ENCODE assay signal across 11 cellular contexts in genomic region chr20:50054626-50055511, GRCh38. TPM values are rescaled to one million over a fixed set of nuclear protein-coding genes. Genes with fewer than 3 reads are reported as not detected.
DNase-seq lines count a peak whose midpoint lies in the region; ATAC-seq and TF ChIP-seq lines count a peak whose summit lies in the region.
"Had no signal": no experiment of that assay in that cellular context is flagged by ENCODE, and none has a peak within 500 bp of the region (broad histone marks: within the 10 kb centered on the region; RNA-seq: fewer than 3 reads in every experiment).

No MANE protein-coding gene starts in this region.

- no peak overlapping the region for H3K27ac ChIP-seq in HEK293 (ENCODE audit: extremely low read depth, low read depth, low read length)

- H3K9me3 ChIP-seq in HEK293 (ENCODE audit: control insufficient read depth, insufficient read depth, low read depth, low read length), result no peaks in the 10 kb centered on the region

- ATAC-seq in GM21367 (IDR thresholded peaks at IDR 0.05; ENCODE audit: unreplicated experiment), result no peak
- ATAC-seq in activated CD4-positive, alpha-beta T cell treated with anti-CD3 and anti-CD28 coated beads for 36 hours, result no peak
- ATAC-seq: natural killer cell treated with Interleukin-12 subunit alpha and Interleukin-12 subunit beta and Interleukin-15 and Interleukin-18, amount 100 ng/mL, for 72 hours; stimulated activated effector memory CD8-positive, alpha-beta T cell treated with anti-CD3 and anti-CD28 coated beads, Interleukin-12 subunit alpha, Interleukin-12 subunit beta, amount 100 ng/mL, for 72 hours had no signal

- H3K36me3 Mint-ChIP-seq in brain, result no peaks in the 10 kb centered on the region
- H3K36me3 Mint-ChIP-seq in activated CD4-positive, alpha-beta T cell treated with anti-CD3 and anti-CD28 coated beads, Interleukin-2, amount 10 ng/mL, durations not matched to agents 24 days and 14 days (ENCODE audit: low read depth), result no peaks in the 10 kb centered on the region
- no peaks in the 10 kb centered on the region for H3K36me3 Mint-ChIP-seq in activated CD4-positive, alpha-beta T cell treated with anti-CD3 and anti-CD28 coated beads for 36 hours (ENCODE audit: low read depth)
- H3K36me3 Mint-ChIP-seq: natural killer cell treated with Interleukin-12 subunit alpha and Interleukin-12 subunit beta and Interleukin-15 and Interleukin-18, amount 100 ng/mL, for 72 hours; stimulated activated effector memory CD8-positive, alpha-beta T cell treated with anti-CD3 and anti-CD28 coated beads, Interleukin-12 subunit alpha, Interleukin-12 subunit beta, amount 100 ng/mL, for 72 hours had no signal

- no peak overlapping the region for H3K4me3 ChIP-seq in HEK293 (ENCODE audit: low read depth, low read length)

- POLR2A ChIA-PET in HEK293 (lab: Yijun Ruan, JAX), result no interaction called here
- POLR2A ChIA-PET in activated CD4-positive, alpha-beta T cell treated with anti-CD3 and anti-CD28 coated beads for 36 hours (lab: Charles Lee), result no interaction called here

- no peaks in the 10 kb centered on the region for H3K4me1 ChIP-seq in HEK293 (ENCODE audit: control insufficient read depth, insufficient read depth, low read length)

- TF ChIP-seq CTCF in HEK293 (tag by site-specific recombination; IDR thresholded peaks at IDR 0.05), result no peak
- TF ChIP-seq CTCF in brain (conservative IDR thresholded peaks at IDR 0.05), result no peak

- H3K27ac Mint-ChIP-seq in brain, result peak overlapping the region in 4 of 5 experiments; percentile 45 to 95 (median 70)
- H3K27ac Mint-ChIP-seq in activated CD4-positive, alpha-beta T cell treated with anti-CD3 and anti-CD28 coated beads, Interleukin-2, amount 10 ng/mL, durations not matched to agents 24 days and 14 days, result no peak overlapping the region
- H3K27ac Mint-ChIP-seq in activated CD4-positive, alpha-beta T cell treated with anti-CD3 and anti-CD28 coated beads for 36 hours, result no peak overlapping the region
- H3K27ac Mint-ChIP-seq: natural killer cell treated with Interleukin-12 subunit alpha and Interleukin-12 subunit beta and Interleukin-15 and Interleukin-18, amount 100 ng/mL, for 72 hours; stimulated activated effector memory CD8-positive, alpha-beta T cell treated with anti-CD3 and anti-CD28 coated beads, Interleukin-12 subunit alpha, Interleukin-12 subunit beta, amount 100 ng/mL, for 72 hours had no signal

- intact Hi-C loops in activated CD4-positive, alpha-beta T cell treated with anti-CD3 and anti-CD28 coated beads, Interleukin-2, amount 10 ng/mL, durations not matched to agents 24 days and 14 days (cut with micrococcal nuclease), result no loop called here
- intact Hi-C loops in activated CD4-positive, alpha-beta T cell treated with anti-CD3 and anti-CD28 coated beads for 36 hours (cut with DNase I, micrococcal nuclease), result no loop called here

- H3K4me3 Mint-ChIP-seq in brain, result peak overlapping the region in 2 of 5 experiments; percentile 45 to 55
- no peak overlapping the region for H3K4me3 Mint-ChIP-seq in activated CD4-positive, alpha-beta T cell treated with anti-CD3 and anti-CD28 coated beads, Interleukin-2, amount 10 ng/mL, durations not matched to agents 24 days and 14 days
- H3K4me3 Mint-ChIP-seq in activated CD4-positive, alpha-beta T cell treated with anti-CD3 and anti-CD28 coated beads for 36 hours, result no peak overlapping the region
- H3K4me3 Mint-ChIP-seq: natural killer cell treated with Interleukin-12 subunit alpha and Interleukin-12 subunit beta and Interleukin-15 and Interleukin-18, amount 100 ng/mL, for 72 hours; stimulated activated effector memory CD8-positive, alpha-beta T cell treated with anti-CD3 and anti-CD28 coated beads, Interleukin-12 subunit alpha, Interleukin-12 subunit beta, amount 100 ng/mL, for 72 hours had no signal

- CTCF ChIA-PET in HEK293 (lab: Yijun Ruan, JAX), result interaction anchor here (1.0 kb wide), 1 partner anchor 14 kb away, joined by 4 read pairs; no protein-coding TSS in a partner anchor
- CTCF ChIA-PET in activated CD4-positive, alpha-beta T cell treated with anti-CD3 and anti-CD28 coated beads for 36 hours (lab: Charles Lee), result interaction anchor here (1.2 kb wide), 1 partner anchor 17 kb away, joined by 5 read pairs; no protein-coding TSS in a partner anchor

- DNase-seq in kidney tubule cell (ENCODE audit: low spot score), result peak; percentile 92
- DNase-seq in smooth muscle cell of the brain vasculature (ENCODE audit: low read depth, low spot score), result peak; percentile 83
- no peak for DNase-seq in HuH-7 (ENCODE audit: low spot score)
- DNase-seq in activated CD4-positive, alpha-beta T cell treated with anti-CD3 and anti-CD28 coated beads, Interleukin-2, amount 10 ng/mL, durations not matched to agents 24 days and 14 days, result no peak
- DNase-seq in activated CD4-positive, alpha-beta T cell treated with anti-CD3 and anti-CD28 coated beads for 36 hours, result no peak
- DNase-seq: effector CD8-positive, alpha-beta T cell had no signal

- peaks cover 7% of the 10 kb centered on the region for H3K4me1 Mint-ChIP-seq in brain
- H3K4me1 Mint-ChIP-seq in activated CD4-positive, alpha-beta T cell treated with anti-CD3 and anti-CD28 coated beads, Interleukin-2, amount 10 ng/mL, durations not matched to agents 24 days and 14 days, result no peaks in the 10 kb centered on the region
- H3K4me1 Mint-ChIP-seq in activated CD4-positive, alpha-beta T cell treated with anti-CD3 and anti-CD28 coated beads for 36 hours, result no peaks in the 10 kb centered on the region
- H3K4me1 Mint-ChIP-seq: stimulated activated effector memory CD8-positive, alpha-beta T cell treated with anti-CD3 and anti-CD28 coated beads, Interleukin-12 subunit alpha, Interleukin-12 subunit beta, amount 100 ng/mL, for 72 hours had no signal

- no peaks in the 10 kb centered on the region for H3K36me3 ChIP-seq in HEK293 (ENCODE audit: control insufficient read depth in 2 of 2, insufficient read depth in 1 of 2, low read length in 2 of 2)

- H3K27me3 Mint-ChIP-seq in brain, result no peaks in the 10 kb centered on the region
- H3K27me3 Mint-ChIP-seq in activated CD4-positive, alpha-beta T cell treated with anti-CD3 and anti-CD28 coated beads, Interleukin-2, amount 10 ng/mL, durations not matched to agents 24 days and 14 days, result peaks cover 2% of the 10 kb centered on the region
- peaks cover 4% of the 10 kb centered on the region for H3K27me3 Mint-ChIP-seq in activated CD4-positive, alpha-beta T cell treated with anti-CD3 and anti-CD28 coated beads for 36 hours

- H3K9me3 Mint-ChIP-seq in brain, result peaks cover 0 to 9% (median 0%) of the 10 kb centered on the region in 5 experiments
- H3K9me3 Mint-ChIP-seq in activated CD4-positive, alpha-beta T cell treated with anti-CD3 and anti-CD28 coated beads, Interleukin-2, amount 10 ng/mL, durations not matched to agents 24 days and 14 days, result no peaks in the 10 kb centered on the region
- no peaks in the 10 kb centered on the region for H3K9me3 Mint-ChIP-seq in activated CD4-positive, alpha-beta T cell treated with anti-CD3 and anti-CD28 coated beads for 36 hours (ENCODE audit: low read depth)
- H3K9me3 Mint-ChIP-seq: natural killer cell treated with Interleukin-12 subunit alpha and Interleukin-12 subunit beta and Interleukin-15 and Interleukin-18, amount 100 ng/mL, for 72 hours; stimulated activated effector memory CD8-positive, alpha-beta T cell treated with anti-CD3 and anti-CD28 coated beads, Interleukin-12 subunit alpha, Interleukin-12 subunit beta, amount 100 ng/mL, for 72 hours had no signal

TF ChIP-seq in HEK293, 187 proteins besides CTCF, POLR2A, EP300 and RAD21:
- no peak for TF ChIP-seq SCRT2 (tag by site-specific recombination; IDR thresholded peaks at IDR 0.05)
- no peak for TF ChIP-seq ZSCAN16 (tag by site-specific recombination; IDR thresholded peaks at IDR 0.05)
- peak; percentile 57 for TF ChIP-seq ZIC2 (tag by site-specific recombination; IDR thresholded peaks at IDR 0.05)
- TF ChIP-seq GLIS1 (tag by site-specific recombination; IDR thresholded peaks at IDR 0.05), result peak; percentile 90
- no peak for TF ChIP-seq ZNF792 (tag by site-specific recombination; IDR thresholded peaks at IDR 0.05)
- TF ChIP-seq SALL2 (tag by site-specific recombination; IDR thresholded peaks at IDR 0.05; ENCODE audit: borderline replicate concordance), result no peak
- 0 out of 2 replicates have a peak, but pooled peaks have one; percentile 66 for TF ChIP-seq ZNF768 (tag by site-specific recombination; IDR thresholded peaks at IDR 0.05)
- no peak for TF ChIP-seq FEZF1 (tag by site-specific recombination; IDR thresholded peaks at IDR 0.05)
- TF ChIP-seq ZNF776 (tag by site-specific recombination; IDR thresholded peaks at IDR 0.05; ENCODE audit: borderline replicate concordance), result no peak
- TF ChIP-seq, protein P1, sequence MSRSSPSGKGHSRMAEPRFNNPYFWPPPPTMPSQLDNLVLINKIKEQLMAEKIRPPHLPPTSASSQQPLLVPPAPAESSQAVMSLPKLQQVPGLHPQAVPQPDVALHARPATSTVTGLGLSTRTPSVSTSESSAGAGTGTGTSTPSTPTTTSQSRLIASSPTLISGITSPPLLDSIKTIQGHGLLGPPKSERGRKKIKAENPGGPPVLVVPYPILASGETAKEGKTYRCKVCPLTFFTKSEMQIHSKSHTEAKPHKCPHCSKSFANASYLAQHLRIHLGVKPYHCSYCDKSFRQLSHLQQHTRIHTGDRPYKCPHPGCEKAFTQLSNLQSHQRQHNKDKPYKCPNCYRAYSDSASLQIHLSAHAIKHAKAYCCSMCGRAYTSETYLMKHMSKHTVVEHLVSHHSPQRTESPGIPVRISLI (tag by site-specific recombination; IDR thresholded peaks at IDR 0.05), result no peak

RNA-seq across cellular contexts. Expression of gene UBE2V1, which starts 58.1 kb away (rescaled TPM):
- polyA plus RNA-seq in brain (ENCODE audit: insufficient read depth, low read depth, low replicate concordance), result 166 TPM
- 142 and 153 TPM in 2 replicates for total RNA-seq in activated CD4-positive, alpha-beta T cell treated with anti-CD3 and anti-CD28 coated beads, Interleukin-2, amount 10 ng/mL, durations not matched to agents 24 days and 14 days
- total RNA-seq in activated CD4-positive, alpha-beta T cell treated with anti-CD3 and anti-CD28 coated beads for 36 hours, result 100 to 1,000 TPM; 177 to 265 TPM

Comparison
In these comparisons a context has a peak if more than half of its experiments do, and no peak if none do; other contexts are left out.
1. H3K27ac Mint-ChIP-seq: peak in brain (4 of 5); none in activated CD4-positive, alpha-beta T cell treated with anti-CD3 and anti-CD28 coated beads, Interleukin-2, amount 10 ng/mL, durations not matched to agents 24 days and 14 days (single experiment) and activated CD4-positive, alpha-beta T cell treated with anti-CD3 and anti-CD28 coated beads for 36 hours (single experiment).
2. DNase-seq: peak in kidney tubule cell (single experiment) and smooth muscle cell of the brain vasculature (single experiment); none in HuH-7 (single experiment), activated CD4-positive, alpha-beta T cell treated with anti-CD3 and anti-CD28 coated beads, Interleukin-2, amount 10 ng/mL, durations not matched to agents 24 days and 14 days (single experiment) and activated CD4-positive, alpha-beta T cell treated with anti-CD3 and anti-CD28 coated beads for 36 hours (single experiment).